In the genomic region with DNA sequence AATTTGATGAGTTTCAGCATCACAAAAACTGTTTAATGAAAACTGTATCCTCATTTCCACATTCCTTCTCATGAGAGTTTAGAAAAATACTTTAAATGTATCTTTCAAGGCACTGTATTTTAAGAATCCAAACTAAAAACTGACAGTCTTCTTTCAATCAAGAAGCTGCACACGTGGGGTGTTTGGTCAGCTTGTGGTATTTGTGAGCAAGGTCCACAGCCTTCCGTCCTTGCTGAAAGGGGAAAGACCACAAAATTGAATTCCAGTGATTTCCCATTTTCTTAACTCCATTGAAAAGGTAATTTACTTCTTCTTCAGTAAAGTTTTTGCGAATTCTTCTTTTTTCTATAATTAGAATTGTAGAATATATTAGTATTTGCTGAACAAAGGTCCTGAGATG, we compare ENCODE assay signal across 28 cellular contexts. TPM values are rescaled to one million over a fixed set of nuclear protein-coding genes. Genes with fewer than 3 reads are reported as not detected.
"Had no signal": no experiment of that assay in that cellular context is flagged by ENCODE, and none has a peak within 500 bp of the region (broad histone marks: within the 10 kb centered on the region; RNA-seq: fewer than 3 reads in every experiment).

No MANE protein-coding gene starts in this region.

- DNase-seq: stimulated activated CD4-positive, alpha-beta T cell treated with anti-CD3 and anti-CD28 coated beads, Interleukin-2, amount 100 ng/mL, for 48 hours; stimulated activated CD4-positive, alpha-beta T cell treated with anti-CD3 and anti-CD28 coated beads, Interleukin-4, amount 100 ng/mL, for 1 hour; stimulated activated CD4-positive, alpha-beta T cell treated with anti-CD3 and anti-CD28 coated beads, Interleukin-4, amount 100 ng/mL, for 24 hours; stimulated activated CD4-positive, alpha-beta T cell treated with anti-CD3 and anti-CD28 coated beads, Interleukin-4, amount 100 ng/mL, for 4 hours; stimulated activated CD8-positive, alpha-beta memory T cell treated with anti-CD3 and anti-CD28 coated beads, Interleukin-4, amount 100 ng/mL, for 48 hours; stimulated activated naive B cell treated with anti-CD40 and anti-IgM and Interleukin-4, amounts not matched to agents 10 μg/mL and 1 μg/mL and 100 μg/mL, for 72 hours; stimulated activated naive CD4-positive, alpha-beta T cell; stimulated activated naive CD4-positive, alpha-beta T cell treated with Interleukin-2 at 50 U/mL for 16 hours; stimulated activated naive CD8-positive, alpha-beta T cell treated with anti-CD3 and anti-CD28 coated beads, Interleukin-15, amount 100 ng/mL, for 72 hours; stimulated activated naive CD8-positive, alpha-beta T cell treated with anti-CD3 and anti-CD28 coated beads, Interleukin-15, Interleukin-2, amounts not matched to agents 100 U/mL and 50 U/mL, for 24 hours; stomach; substantia nigra; testis; thyroid gland; tibial artery; transverse colon; trophoblast cell; upper lobe of left lung; upper lobe of right lung; uterus had no signal

- H3K9me3 ChIP-seq: stomach, suprapubic skin, testis, thoracic aorta, thyroid gland, tibial artery, tibial nerve, transverse colon, upper lobe of left lung, upper lobe of right lung, uterus, vagina had no signal

- FAIRE-seq: urothelium cell line had no signal

- H3K27ac ChIP-seq: stomach, suprapubic skin, testis, thoracic aorta, thyroid gland, tibial artery, tibial nerve, transverse colon, upper lobe of left lung, upper lobe of right lung, uterus, vagina had no signal

- ATAC-seq: stimulated activated effector memory CD8-positive, alpha-beta T cell treated with anti-CD3 and anti-CD28 coated beads, Interleukin-12 subunit alpha, Interleukin-12 subunit beta, amount 100 ng/mL, for 72 hours; stimulated activated memory B cell treated with anti-CD40 and anti-IgM and Interleukin-4, amounts not matched to agents 10 μg/mL and 1 μg/mL and 100 μg/mL, for 72 hours; stimulated activated naive B cell treated with anti-CD40 and anti-IgM and Interleukin-4, amounts not matched to agents 10 μg/mL and 1 μg/mL and 100 μg/mL, for 72 hours; stimulated activated naive CD8-positive, alpha-beta T cell treated with anti-CD3 and anti-CD28 coated beads, Interleukin-15, amount 100 ng/mL, for 72 hours; stimulated activated naive CD8-positive, alpha-beta T cell treated with anti-CD3 and anti-CD28 coated beads, Interleukin-15, Interleukin-2, amounts not matched to agents 100 U/mL and 50 U/mL, for 24 hours; upper lobe of right lung had no signal

- H3K27me3 ChIP-seq: stomach, suprapubic skin, testis, thyroid gland, tibial artery, tibial nerve, transverse colon, upper lobe of left lung, upper lobe of right lung, uterus, vagina had no signal

- H3K4me3 ChIP-seq: stomach, suprapubic skin, testis, thoracic aorta, thyroid gland, tibial artery, tibial nerve, transverse colon, upper lobe of left lung, upper lobe of right lung, uterus, vagina had no signal

- H3K36me3 ChIP-seq: stomach, suprapubic skin, thoracic aorta, thyroid gland, tibial artery, tibial nerve, transverse colon, upper lobe of left lung, upper lobe of right lung, uterus, vagina had no signal

RNA-seq across cellular contexts. Expression of a gene that starts 46.6 kb away (rescaled TPM):
- total RNA-seq: stomach, suprapubic skin, thoracic aorta, tibial nerve, urinary bladder, vagina had no signal
- polyA plus RNA-seq: stomach, urinary bladder had no signal
